15 cellular contexts compared by ENCODE assay signal in the genomic region with DNA sequence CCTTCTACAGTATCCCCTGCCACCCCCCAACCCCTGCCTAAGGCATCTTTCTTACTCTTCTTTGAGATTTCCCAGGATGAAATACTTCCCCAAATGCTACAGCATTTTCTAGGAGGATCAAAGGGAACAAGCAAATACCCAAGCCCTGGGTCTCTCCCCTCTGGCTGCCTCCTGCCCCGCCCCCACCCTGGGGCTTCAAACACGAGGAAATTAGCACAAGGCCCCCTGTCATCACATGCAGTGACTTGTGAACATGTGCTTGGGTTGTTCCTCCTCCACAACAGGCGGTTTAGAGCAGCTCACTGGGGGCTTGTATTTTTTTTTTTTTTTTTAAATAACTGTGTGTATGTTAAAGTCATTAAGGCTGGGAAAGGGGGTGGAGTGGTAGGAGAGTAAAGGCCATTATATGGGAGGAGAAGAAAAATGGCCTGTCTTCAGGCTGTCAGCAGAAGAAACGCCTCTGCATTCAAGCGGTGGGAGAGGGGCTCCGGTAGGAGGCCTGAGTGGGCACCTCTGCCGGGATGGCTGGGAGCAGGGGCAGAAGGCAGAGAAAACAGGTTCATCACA.
DNase-seq lines count a peak whose midpoint lies in the region; ATAC-seq and TF ChIP-seq lines count a peak whose summit lies in the region.
"Had no signal": no experiment of that assay in that cellular context is flagged by ENCODE, and none has a peak within 500 bp of the region (broad histone marks: within the 10 kb centered on the region; RNA-seq: fewer than 3 reads in every experiment).

No MANE protein-coding gene starts in this region.

- intact Hi-C loops in PC-9 (cut with micrococcal nuclease; ENCODE audit: unreplicated experiment) (loop anchor here (1.0 to 10.0 kb wide), 4 partner anchors 26 to 355 kb away; no protein-coding TSS in a partner anchor), psoas muscle (cut with DNase I) (no loop called here)

- POLR2A ChIA-PET in PC-9 (lab: Charles Lee; ENCODE audit: unreplicated experiment): no interaction called here

- H3K9me3 ChIP-seq in PC-9 (ENCODE audit: insufficient read depth, low read depth): no peaks in the 10 kb centered on the region
- no peaks in the 10 kb centered on the region for H3K9me3 ChIP-seq in stomach smooth muscle (ENCODE audit: control insufficient read depth in 2 of 2, low read length in 2 of 2)
- H3K9me3 ChIP-seq in psoas muscle: no peaks in the 10 kb centered on the region

- no TSS peak for BruUV-seq in PC-9 (replicated peaks; lab: Mats Ljungman, UMichigan)

- H3K4me2 ChIP-seq in PC-9: peak overlapping the region; percentile 71
- H3K4me2 ChIP-seq: KMS-11 had no signal

- H3K27ac ChIP-seq in PC-9 (peak overlapping the region; percentile 78), stomach smooth muscle (ENCODE audit: low read length) (peak overlapping the region; percentile 46), psoas muscle (no peak overlapping the region)
- H3K27ac ChIP-seq: KMS-11 had no signal

- H2AFZ ChIP-seq in PC-9: no peak overlapping the region

- peaks cover 84% of the 10 kb centered on the region for H3K4me1 ChIP-seq in PC-9 (replicated peaks; ENCODE audit: insufficient read depth)
- H3K4me1 ChIP-seq in stomach smooth muscle (ENCODE audit: control insufficient read depth, insufficient read depth, low read length): peaks cover 64% of the 10 kb centered on the region
- peaks cover 18% of the 10 kb centered on the region for H3K4me1 ChIP-seq in psoas muscle

- H3K9ac ChIP-seq in stomach smooth muscle (ENCODE audit: low read length in 2 of 2): no peak overlapping the region
- H3K9ac ChIP-seq: KMS-11 had no signal

- H3K36me3 ChIP-seq in PC-9 (ENCODE audit: low read depth): no peaks in the 10 kb centered on the region
- H3K36me3 ChIP-seq in stomach smooth muscle (ENCODE audit: control insufficient read depth in 2 of 2, insufficient read depth in 2 of 2, low read length in 2 of 2): no peaks in the 10 kb centered on the region
- no peaks in the 10 kb centered on the region for H3K36me3 ChIP-seq in psoas muscle (ENCODE audit: insufficient read depth in 1 of 2, low read depth in 1 of 2)

- no peaks in the 10 kb centered on the region for H3K9me2 ChIP-seq in PC-9 (ENCODE audit: insufficient read depth)

- DNase-seq in NCI-H748 (lab: John Stamatoyannopoulos, UW; ENCODE audit: unreplicated experiment) (peak; percentile 10), NCI-H748 treated with DMSO at 0.1 percent for 48 hours (lab: John Stamatoyannopoulos, UW) (no peak), PC-9 (no peak), islet precursor cell (peak; percentile 81), psoas muscle (no peak), dermis blood vessel endothelial cell (no peak), cerebellar nuclear complex (lab: John Stamatoyannopoulos, UW) (no peak)
- DNase-seq: activated CD4-positive, alpha-beta T cell treated with anti-CD3 and anti-CD28 coated beads for 36 hours; activated CD8-positive, alpha-beta memory T cell treated with anti-CD3 and anti-CD28 coated beads, Interleukin-2, amount 50 U/mL, for 48 hours; CD4-positive, alpha-beta memory T cell; naive thymus-derived CD4-positive, alpha-beta T cell; NCI-H1105; stimulated activated naive B cell treated with anti-CD40 and anti-IgM and Interleukin-4, amounts not matched to agents 10 μg/mL and 1 μg/mL and 100 μg/mL, for 72 hours had no signal

- no peaks in the 10 kb centered on the region for H4K20me1 ChIP-seq in PC-9 (ENCODE audit: insufficient read depth)

- ATAC-seq in psoas muscle: no peak
- ATAC-seq: activated CD4-positive, alpha-beta T cell treated with anti-CD3 and anti-CD28 coated beads for 36 hours; naive thymus-derived CD4-positive, alpha-beta T cell; stimulated activated naive B cell treated with anti-CD40 and anti-IgM and Interleukin-4, amounts not matched to agents 10 μg/mL and 1 μg/mL and 100 μg/mL, for 72 hours had no signal

- H3K4me3 ChIP-seq in PC-9 (no peak overlapping the region), stomach smooth muscle (ENCODE audit: low read length in 2 of 2) (no peak overlapping the region), psoas muscle (no peak overlapping the region)

- H3K79me2 ChIP-seq in PC-9 (ENCODE audit: low read depth): peaks cover 15% of the 10 kb centered on the region; the same call in 1 of the 2 replicates

- 72 to 73% (median 73%) methylated on average over 7 of the region's 7 CpGs for WGBS in psoas muscle, 3 donors

- H3F3A ChIP-seq in PC-9 (ENCODE audit: insufficient read depth, low read depth): peaks cover 48% of the 10 kb centered on the region

- H3K27me3 ChIP-seq in PC-9 (ENCODE audit: insufficient read depth, low read depth): no peaks in the 10 kb centered on the region
- no peaks in the 10 kb centered on the region for H3K27me3 ChIP-seq in stomach smooth muscle (ENCODE audit: control insufficient read depth in 1 of 2, insufficient read depth in 2 of 2, low read length in 2 of 2)
- H3K27me3 ChIP-seq in psoas muscle (ENCODE audit: insufficient read depth in 3 of 3, low read length in 2 of 3): no peaks in the 10 kb centered on the region

- TF ChIP-seq CTCF in PC-9 (conservative IDR thresholded peaks at IDR 0.05) (no peak), psoas muscle (IDR thresholded peaks at IDR 0.05) (no peak)

- CTCF ChIA-PET in PC-9 (lab: Charles Lee): no interaction called here

Comparison
In these comparisons a context has a peak if more than half of its experiments do, and no peak if none do; other contexts are left out.
1. DNase-seq: peak in NCI-H748 (single experiment) and islet precursor cell (single experiment); none in NCI-H748 treated with DMSO at 0.1 percent for 48 hours (single experiment), PC-9 (0 of 2), psoas muscle (0 of 2), dermis blood vessel endothelial cell (single experiment) and cerebellar nuclear complex (0 of 2).